Comparison of ENCODE assay signal across 2 cellular contexts in genomic region chr2:151853070-151853758, GRCh38.
TF ChIP-seq lines count a peak whose summit lies in the region.

No MANE protein-coding gene starts in this region.

TF ChIP-seq in HepG2, 621 proteins besides CTCF, POLR2A, EP300 and RAD21 (continues in another document):
- TF ChIP-seq ZBTB14 (CRISPR knock-in tag; IDR thresholded peaks at IDR 0.05) (no peak), ATF1 (CRISPR knock-in tag; IDR thresholded peaks at IDR 0.05) (peak; percentile 25; the same call in 1 of the 2 replicates), GATAD1 (CRISPR knock-in tag; IDR thresholded peaks at IDR 0.05) (no peak), AGO1 (IDR thresholded peaks at IDR 0.05; ENCODE audit: low read depth, low read length, poor library complexity, severe bottlenecking) (no peak), NFKBIZ (CRISPR knock-in tag; IDR thresholded peaks at IDR 0.05) (no peak), MZF1 (CRISPR knock-in tag; IDR thresholded peaks at IDR 0.05; ENCODE audit: borderline replicate concordance) (no peak), MATR3 (CRISPR knock-in tag; IDR thresholded peaks at IDR 0.05) (no peak), ZMYM2 (CRISPR knock-in tag; IDR thresholded peaks at IDR 0.05) (no peak), MAX (IDR thresholded peaks at IDR 0.05) (no peak), HOXD1 (CRISPR knock-in tag; IDR thresholded peaks at IDR 0.05) (no peak), ZNF205 (CRISPR knock-in tag; IDR thresholded peaks at IDR 0.05) (no peak), ZNF367 (CRISPR knock-in tag; IDR thresholded peaks at IDR 0.05; ENCODE audit: borderline replicate concordance) (no peak), NCOA2 (CRISPR knock-in tag; IDR thresholded peaks at IDR 0.05) (peak; percentile 33; the same call in 1 of the 2 replicates), GPBP1L1 (CRISPR knock-in tag; IDR thresholded peaks at IDR 0.05) (no peak), ZNF740 (CRISPR knock-in tag; IDR thresholded peaks at IDR 0.05) (no peak), ZBTB20 (CRISPR knock-in tag; IDR thresholded peaks at IDR 0.05; ENCODE audit: borderline replicate concordance, low read depth) (no peak), CEBPG (CRISPR knock-in tag; IDR thresholded peaks at IDR 0.05) (peak; percentile 5; the same call in 1 of the 2 replicates), ZC3H4 (CRISPR knock-in tag; IDR thresholded peaks at IDR 0.05; ENCODE audit: borderline replicate concordance) (no peak), ZNF770 (CRISPR knock-in tag; IDR thresholded peaks at IDR 0.05) (no peak), HES4 (CRISPR knock-in tag; IDR thresholded peaks at IDR 0.05; ENCODE audit: borderline replicate concordance) (no peak), ZNF747 (CRISPR knock-in tag; IDR thresholded peaks at IDR 0.05; ENCODE audit: borderline replicate concordance) (no peak), ZNF841 (CRISPR knock-in tag; IDR thresholded peaks at IDR 0.05; ENCODE audit: borderline replicate concordance) (no peak), ZUFSP (CRISPR knock-in tag; IDR thresholded peaks at IDR 0.05; ENCODE audit: borderline replicate concordance) (no peak), MBD4 (IDR thresholded peaks at IDR 0.05; ENCODE audit: borderline replicate concordance, low read length) (no peak), ZBTB25 (CRISPR knock-in tag; IDR thresholded peaks at IDR 0.05) (no peak), ZNF577 (CRISPR knock-in tag; IDR thresholded peaks at IDR 0.05; ENCODE audit: borderline replicate concordance, low read depth) (no peak), ZNF672 (CRISPR knock-in tag; IDR thresholded peaks at IDR 0.05) (no peak)

TF ChIP-seq in endothelial cell of umbilical vein, 7 proteins besides CTCF, POLR2A, EP300 and RAD21:
- no peak for TF ChIP-seq EZH2 (IDR thresholded peaks at IDR 0.05; ENCODE audit: borderline replicate concordance, low read depth, low read length, severe bottlenecking)
- no peak for TF ChIP-seq GATA2 (IDR thresholded peaks at IDR 0.05; ENCODE audit: insufficient read depth, insufficient read length, low read depth, low read length)
- no peak for TF ChIP-seq POLR2AphosphoS5 (IDR thresholded peaks at IDR 0.05; ENCODE audit: insufficient read depth, low read depth, low read length)
- TF ChIP-seq FOS (IDR thresholded peaks at IDR 0.05; ENCODE audit: borderline replicate concordance, insufficient read depth, low read length) = no peak
- TF ChIP-seq MYC (IDR thresholded peaks at IDR 0.05; ENCODE audit: low read depth, low read length) = no peak
